ENCODE assay signal across 1 cellular context in the genomic region with DNA sequence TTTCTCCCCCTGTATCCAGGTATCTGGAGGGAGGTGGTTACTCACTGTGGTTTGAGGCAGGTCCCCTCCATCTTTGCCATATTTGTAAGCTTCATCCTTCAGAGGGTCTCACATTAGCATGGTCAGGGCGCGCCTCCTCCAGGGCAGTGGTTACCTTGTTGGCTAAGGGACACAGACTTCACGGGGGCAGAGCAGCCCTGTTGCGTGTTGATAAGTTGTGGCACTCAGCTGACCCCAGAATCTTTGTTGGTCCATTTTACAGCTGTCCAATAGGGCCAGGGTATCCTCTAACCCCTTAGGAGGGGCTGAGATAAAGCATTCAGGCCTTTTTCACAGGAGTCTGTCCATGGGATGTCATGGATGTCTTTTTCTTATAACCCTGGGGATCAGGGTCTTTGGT.
TF ChIP-seq lines count a peak whose summit lies in the region.

No MANE protein-coding gene starts in this region.

TF ChIP-seq in K562, 482 proteins besides CTCF, POLR2A, EP300 and RAD21 (continued from another document):
- 0 out of 2 replicates have a peak, but pooled peaks have one; percentile 9 for TF ChIP-seq EGR1 (conservative IDR thresholded peaks at IDR 0.05)
- peak; percentile 26; the same call in 1 of the 2 replicates for TF ChIP-seq CBFA2T3 (IDR thresholded peaks at IDR 0.05)
- TF ChIP-seq ZNF134 (CRISPR knock-in tag; conservative IDR thresholded peaks at IDR 0.05): no peak
